Comparison of ENCODE assay signal across 8 cellular contexts in the genomic region with DNA sequence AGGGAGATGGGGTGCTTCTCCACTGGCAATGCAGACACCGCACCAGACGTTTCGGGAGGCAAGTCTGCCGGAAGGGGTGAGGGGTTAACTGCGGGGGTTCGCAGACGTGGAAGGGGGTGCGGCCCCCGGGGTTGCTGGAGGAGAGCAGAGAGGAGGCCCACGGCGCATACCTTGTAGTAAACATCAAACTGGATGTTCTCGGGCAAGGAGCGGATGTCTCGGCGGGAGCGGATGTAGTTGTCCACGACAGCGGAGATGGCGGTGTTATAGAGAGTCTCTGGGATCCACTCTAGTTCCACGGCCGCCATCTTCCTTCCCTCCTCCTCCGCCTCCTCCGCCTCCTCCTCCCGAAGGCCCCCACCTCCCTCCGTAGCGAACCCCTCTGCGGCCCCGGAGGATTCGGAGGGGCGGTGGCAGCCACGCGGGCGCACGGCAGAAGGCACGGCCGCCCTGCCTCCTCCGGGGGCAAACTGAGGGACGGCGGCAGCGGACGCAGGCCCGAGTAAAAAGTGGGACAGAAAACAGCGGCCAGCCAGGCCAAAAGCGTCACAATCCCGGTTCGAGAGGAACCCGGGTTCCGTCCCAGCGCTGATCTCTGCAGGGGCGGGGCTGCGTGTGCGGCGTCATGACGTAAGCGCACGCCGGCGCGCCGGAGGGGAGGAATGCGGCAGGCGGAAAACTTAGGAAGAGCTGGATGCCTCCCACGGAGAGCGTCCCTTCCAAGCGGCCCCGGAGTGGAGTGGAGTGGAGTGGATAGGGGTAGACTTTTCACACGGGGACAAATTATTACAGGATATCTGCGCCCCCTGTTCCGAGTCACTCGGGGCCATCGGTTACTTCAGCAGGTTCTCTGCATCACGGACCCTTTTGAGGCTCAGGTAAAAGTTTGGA. TPM values are rescaled to one million over a fixed set of nuclear protein-coding genes. Genes with fewer than 3 reads are reported as not detected.
DNase-seq lines count a peak whose midpoint lies in the region; ATAC-seq and TF ChIP-seq lines count a peak whose summit lies in the region.

A gene with protein sequence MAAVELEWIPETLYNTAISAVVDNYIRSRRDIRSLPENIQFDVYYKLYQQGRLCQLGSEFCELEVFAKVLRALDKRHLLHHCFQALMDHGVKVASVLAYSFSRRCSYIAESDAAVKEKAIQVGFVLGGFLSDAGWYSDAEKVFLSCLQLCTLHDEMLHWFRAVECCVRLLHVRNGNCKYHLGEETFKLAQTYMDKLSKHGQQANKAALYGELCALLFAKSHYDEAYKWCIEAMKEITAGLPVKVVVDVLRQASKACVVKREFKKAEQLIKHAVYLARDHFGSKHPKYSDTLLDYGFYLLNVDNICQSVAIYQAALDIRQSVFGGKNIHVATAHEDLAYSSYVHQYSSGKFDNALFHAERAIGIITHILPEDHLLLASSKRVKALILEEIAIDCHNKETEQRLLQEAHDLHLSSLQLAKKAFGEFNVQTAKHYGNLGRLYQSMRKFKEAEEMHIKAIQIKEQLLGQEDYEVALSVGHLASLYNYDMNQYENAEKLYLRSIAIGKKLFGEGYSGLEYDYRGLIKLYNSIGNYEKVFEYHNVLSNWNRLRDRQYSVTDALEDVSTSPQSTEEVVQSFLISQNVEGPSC (minus strand): TSS at position 619 of the 891 bp plus-strand sequence. CDS start 311 bp downstream, at position 308.

- H3K27ac ChIP-seq in thoracic aorta, result peak within 1 kb of the TSS; percentile 98 to 99

- ATAC-seq in thoracic aorta (ENCODE audit: insufficient number of reproducible peaks, low FRiP score, low read depth), result peak; percentile 95

- peak within 1 kb of the TSS; percentile 98 for H3K27ac Mint-ChIP-seq in activated naive CD8-positive, alpha-beta T cell
- H3K27ac Mint-ChIP-seq in osteocyte (ENCODE audit: unreplicated experiment), result peak within 1 kb of the TSS; percentile 95

- peaks cover 1% of the 10 kb centered on the region for H3K36me3 Mint-ChIP-seq in activated naive CD8-positive, alpha-beta T cell
- H3K36me3 Mint-ChIP-seq in osteocyte (ENCODE audit: unreplicated experiment), result peaks cover 3% of the 10 kb centered on the region

- no peaks in the 10 kb centered on the region for H3K9me3 Mint-ChIP-seq in activated naive CD8-positive, alpha-beta T cell (ENCODE audit: low read depth)
- no peaks in the 10 kb centered on the region for H3K9me3 Mint-ChIP-seq in osteocyte (ENCODE audit: unreplicated experiment)

- H3K27me3 ChIP-seq in GM06990 (replicated peaks; ENCODE audit: control insufficient read depth, insufficient read depth, low read length) (no peaks in the 10 kb centered on the region), thoracic aorta (replicated peaks; ENCODE audit: insufficient read depth) (no peaks in the 10 kb centered on the region)

- TF ChIP-seq CTCF in GM06990 (IDR thresholded peaks at IDR 0.05; ENCODE audit: insufficient read depth, low read length, poor library complexity, severe bottlenecking) (no peak), HFF-Myc (IDR thresholded peaks at IDR 0.05; ENCODE audit: low read depth, low read length, missing control alignments) (no peak), osteocyte (IDR thresholded peaks at IDR 0.05) (no peak), thoracic aorta (IDR thresholded peaks at IDR 0.05) (no peak)

- H3K27me3 Mint-ChIP-seq in activated naive CD8-positive, alpha-beta T cell, result peaks cover 2% of the 10 kb centered on the region
- H3K27me3 Mint-ChIP-seq in osteocyte (ENCODE audit: unreplicated experiment), result no peaks in the 10 kb centered on the region

- H3K4me1 ChIP-seq in thoracic aorta (ENCODE audit: control insufficient read depth in 1 of 2, low read depth in 2 of 2), result peaks cover 28 to 40% of the 10 kb centered on the region in 2 donors

- peak; percentile 86 for DNase-seq in GM06990 (ENCODE audit: extremely low read depth, insufficient read length)
- DNase-seq in HFF-Myc (ENCODE audit: extremely low read depth, low read depth), result peak; percentile 47
- peak; percentile 80 for DNase-seq in NAMALWA (ENCODE audit: low spot score)
- DNase-seq in SKM-1 treated with dmso at 0.1 percent for 144 hours (lab: John Stamatoyannopoulos, UW; ENCODE audit: unreplicated experiment), result peak; percentile 65
- peak; percentile 92 for DNase-seq in glomerular visceral epithelial cell (ENCODE audit: extremely low spot score)
- peak; percentile 95 for DNase-seq in osteocyte (ENCODE audit: extremely low spot score, unreplicated experiment)
- peak; percentile 23 for DNase-seq in thoracic aorta (ENCODE audit: low spot score)

- H3K36me3 ChIP-seq in GM06990 (ENCODE audit: control insufficient read depth, insufficient read depth, low read length), result no peaks in the 10 kb centered on the region; the same call in 1 of the 2 replicates
- H3K36me3 ChIP-seq in thoracic aorta, result no peaks in the 10 kb centered on the region

- H3K9me3 ChIP-seq in thoracic aorta, result no peaks in the 10 kb centered on the region

- peaks cover 47% of the 10 kb centered on the region for H3K4me1 Mint-ChIP-seq in activated naive CD8-positive, alpha-beta T cell (ENCODE audit: low read depth)
- H3K4me1 Mint-ChIP-seq in osteocyte (ENCODE audit: unreplicated experiment), result peaks cover 36% of the 10 kb centered on the region

- H3K4me3 Mint-ChIP-seq in activated naive CD8-positive, alpha-beta T cell, result peak within 1 kb of the TSS; percentile 99
- peak within 1 kb of the TSS; percentile 94 for H3K4me3 Mint-ChIP-seq in osteocyte (ENCODE audit: unreplicated experiment)

- peak within 1 kb of the TSS; percentile 75 for H3K4me3 ChIP-seq in GM06990 (replicated peaks; ENCODE audit: low read depth, low read length)
- peak within 1 kb of the TSS; percentile 98 for H3K4me3 ChIP-seq in HFF-Myc (replicated peaks; ENCODE audit: low read depth, low read length)
- peak within 1 kb of the TSS; percentile 90 for H3K4me3 ChIP-seq in thoracic aorta

RNA-seq across cellular contexts. Expression of the gene that starts here (rescaled TPM):
- total RNA-seq in osteocyte (51.7 and 65.0 TPM in 2 replicates), thoracic aorta (10 to 100 TPM; 21.5 to 33.1 TPM)

Comparison
In these comparisons a context has a peak if more than half of its experiments do, and no peak if none do; other contexts are left out.
1. Peak in every context shown above with its lines: DNase-seq, ATAC-seq, H3K4me3 ChIP-seq and H3K27ac ChIP-seq.
2. DNase-seq: peak in every context shown above with its lines; median percentile 95 in osteocyte; 92 in glomerular visceral epithelial cell; 86 in GM06990; 80 in NAMALWA; 65 in SKM-1 treated with dmso at 0.1 percent for 144 hours; 47 in HFF-Myc; 23 in thoracic aorta.